ENCODE assay signal across 3 cellular contexts in the genomic region with DNA sequence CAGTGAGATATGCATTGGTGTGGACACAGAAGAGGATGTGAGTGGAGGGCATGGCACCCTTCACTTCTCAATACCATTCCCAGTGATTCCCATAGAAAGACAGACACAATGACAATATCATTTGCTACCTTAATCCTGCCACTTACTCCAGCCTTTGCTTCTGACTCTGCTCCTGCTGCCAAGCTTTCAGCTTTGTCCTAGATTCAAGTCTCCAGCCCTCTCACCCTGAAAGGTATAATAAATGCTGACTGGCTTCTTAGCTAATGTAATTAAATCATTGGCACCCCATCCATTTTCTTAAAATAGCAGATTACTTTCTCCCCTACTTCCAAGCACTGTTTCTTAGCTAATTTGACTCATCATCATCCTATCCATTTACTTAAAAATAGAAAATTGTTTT.
A peak's percentile ranks its signal among the peaks of the same experiment; 100 is the strongest.
TF ChIP-seq lines count a peak whose summit lies in the region.

No MANE protein-coding gene starts in this region.

TF ChIP-seq in HepG2, 621 proteins besides CTCF, POLR2A, EP300 and RAD21:
- TF ChIP-seq ARID2 (CRISPR knock-in tag; IDR thresholded peaks at IDR 0.05; ENCODE audit: borderline replicate concordance) (no peak), ASH2L (IDR thresholded peaks at IDR 0.05; ENCODE audit: insufficient read length, low read depth, low read length) (no peak), SP1 (IDR thresholded peaks at IDR 0.05) (no peak), SP1 (CRISPR knock-in tag; IDR thresholded peaks at IDR 0.05) (no peak), MAFK (conservative IDR thresholded peaks at IDR 0.05 in 1 of 2, IDR thresholded peaks at IDR 0.05 in 1 of 2; ENCODE audit: low read length in 2 of 2) (0 out of 4 replicates have a peak, but pooled peaks of 1 of the 2 experiments have one; percentile 8), MAF1 (CRISPR knock-in tag; IDR thresholded peaks at IDR 0.05; ENCODE audit: borderline replicate concordance) (no peak), MAFF (IDR thresholded peaks at IDR 0.05; ENCODE audit: low read depth, low read length) (0 out of 2 replicates have a peak, but pooled peaks have one; percentile 2), FIP1L1 (IDR thresholded peaks at IDR 0.05; ENCODE audit: borderline replicate concordance, insufficient read depth, low read depth, low read length) (no peak)
TF ChIP-seq in HepG2: peak in this region for 2.

TF ChIP-seq in GM12891, 5 proteins besides CTCF, POLR2A, EP300 and RAD21:
- no peak for TF ChIP-seq SPI1 (IDR thresholded peaks at IDR 0.05; ENCODE audit: low read depth, low read length)
- TF ChIP-seq POU2F2 (IDR thresholded peaks at IDR 0.05; ENCODE audit: low read depth, low read length): no peak
- no peak for TF ChIP-seq TAF1 (IDR thresholded peaks at IDR 0.05; ENCODE audit: low read depth, low read length)
- no peak for TF ChIP-seq POLR2AphosphoS5 (IDR thresholded peaks at IDR 0.05; ENCODE audit: low read depth, low read length)
- no peak for TF ChIP-seq PAX5 (IDR thresholded peaks at IDR 0.05; ENCODE audit: insufficient read depth, low read length, severe bottlenecking)

TF ChIP-seq in K562, 482 proteins besides CTCF, POLR2A, EP300 and RAD21:
- TF ChIP-seq TAF15 (IDR thresholded peaks at IDR 0.05; ENCODE audit: low read depth, low read length) (no peak), ZNF316 (IDR thresholded peaks at IDR 0.05) (peak; percentile 29; the same call in 1 of the 2 replicates), C11orf30 (IDR thresholded peaks at IDR 0.05; ENCODE audit: low read depth) (peak; percentile 10; the same call in 1 of the 2 replicates)
